ENCODE assay signal across 29 cellular contexts in genomic region chr3:162168715-162169114, GRCh38.
"Had no signal": no experiment of that assay in that cellular context is flagged by ENCODE, and none has a peak within 500 bp of the region (broad histone marks: within the 10 kb centered on the region; RNA-seq: fewer than 3 reads in every experiment).

No MANE protein-coding gene starts in this region.

- H3K27ac Mint-ChIP-seq: activated CD4-positive, alpha-beta memory T cell treated with anti-CD3 and anti-CD28 coated beads for 36 hours; activated CD4-positive, alpha-beta T cell treated with anti-CD3 and anti-CD28 coated beads for 36 hours; activated CD4-positive, alpha-beta T cell treated with anti-CD3 and anti-CD28 coated beads, Interleukin-2, amount 10 ng/mL, durations not matched to agents 24 days and 14 days; activated CD8-positive, alpha-beta memory T cell treated with anti-CD3 and anti-CD28 coated beads, Interleukin-2, amount 10 ng/mL, durations not matched to agents 7 days and 5 days; activated CD8-positive, alpha-beta T cell treated with anti-CD3 and anti-CD28 coated beads, Interleukin-2, amount 10 ng/mL, durations not matched to agents 7 days and 5 days; activated naive CD4-positive, alpha-beta T cell treated with anti-CD3 and anti-CD28 coated beads for 36 hours; activated naive CD4-positive, alpha-beta T cell treated with anti-CD3 and anti-CD28 coated beads, Interleukin-2, amount 50 U/mL, for 24 hours; activated naive CD8-positive, alpha-beta T cell treated with anti-CD3 and anti-CD28 coated beads, Interleukin-2, amount 10 ng/mL, durations not matched to agents 7 days and 5 days; activated T-helper 1 cell treated with anti-CD3 and anti-CD28 coated beads, Interleukin-12 subunit alpha, Interleukin-12 subunit beta, Interleukin-2, Interleukin-4 antibody, amounts not matched to agents 30 ng/mL and 10 ng/mL and 1 ng/mL, durations not matched to agents 14 hours and 24 hours and 36 hours; activated T-helper 2 cell treated with anti-CD3 and anti-CD28 coated beads, Interferon-gamma antibody, Interleukin-2, Interleukin-4, amounts not matched to agents 10 μg/mL and 5 μg/mL and 100 μg/mL, durations not matched to agents 14 hours and 24 hours and 36 hours had no signal

- H3K4me1 Mint-ChIP-seq: activated CD4-positive, alpha-beta T cell treated with anti-CD3 and anti-CD28 coated beads for 36 hours; activated CD4-positive, alpha-beta T cell treated with anti-CD3 and anti-CD28 coated beads, Interleukin-2, amount 10 ng/mL, durations not matched to agents 24 days and 14 days; activated CD8-positive, alpha-beta memory T cell treated with anti-CD3 and anti-CD28 coated beads, Interleukin-2, amount 10 ng/mL, durations not matched to agents 7 days and 5 days; activated naive CD4-positive, alpha-beta T cell treated with anti-CD3 and anti-CD28 coated beads, Interleukin-2, amount 50 U/mL, for 24 hours; activated naive CD8-positive, alpha-beta T cell treated with anti-CD3 and anti-CD28 coated beads, Interleukin-2, amount 10 ng/mL, durations not matched to agents 7 days and 5 days had no signal

- H3K4me3 Mint-ChIP-seq: activated CD4-positive, alpha-beta memory T cell treated with anti-CD3 and anti-CD28 coated beads for 36 hours; activated CD4-positive, alpha-beta T cell treated with anti-CD3 and anti-CD28 coated beads for 36 hours; activated CD4-positive, alpha-beta T cell treated with anti-CD3 and anti-CD28 coated beads, Interleukin-2, amount 10 ng/mL, durations not matched to agents 24 days and 14 days; activated CD8-positive, alpha-beta memory T cell treated with anti-CD3 and anti-CD28 coated beads, Interleukin-2, amount 10 ng/mL, durations not matched to agents 7 days and 5 days; activated CD8-positive, alpha-beta T cell treated with anti-CD3 and anti-CD28 coated beads, Interleukin-2, amount 10 ng/mL, durations not matched to agents 7 days and 5 days; activated naive CD4-positive, alpha-beta T cell treated with anti-CD3 and anti-CD28 coated beads for 36 hours; activated naive CD4-positive, alpha-beta T cell treated with anti-CD3 and anti-CD28 coated beads, Interleukin-2, amount 50 U/mL, for 24 hours; activated naive CD8-positive, alpha-beta T cell treated with anti-CD3 and anti-CD28 coated beads, Interleukin-2, amount 10 ng/mL, durations not matched to agents 7 days and 5 days; activated T-helper 1 cell treated with anti-CD3 and anti-CD28 coated beads, Interleukin-12 subunit alpha, Interleukin-12 subunit beta, Interleukin-2, Interleukin-4 antibody, amounts not matched to agents 30 ng/mL and 10 ng/mL and 1 ng/mL, durations not matched to agents 14 hours and 24 hours and 36 hours had no signal

- H3K27me3 Mint-ChIP-seq: activated CD4-positive, alpha-beta memory T cell treated with anti-CD3 and anti-CD28 coated beads for 36 hours; activated CD4-positive, alpha-beta T cell treated with anti-CD3 and anti-CD28 coated beads for 36 hours; activated CD4-positive, alpha-beta T cell treated with anti-CD3 and anti-CD28 coated beads, Interleukin-2, amount 10 ng/mL, durations not matched to agents 24 days and 14 days; activated CD8-positive, alpha-beta memory T cell treated with anti-CD3 and anti-CD28 coated beads, Interleukin-2, amount 10 ng/mL, durations not matched to agents 7 days and 5 days; activated naive CD4-positive, alpha-beta T cell treated with anti-CD3 and anti-CD28 coated beads, Interleukin-2, amount 50 U/mL, for 24 hours; activated naive CD8-positive, alpha-beta T cell treated with anti-CD3 and anti-CD28 coated beads, Interleukin-2, amount 10 ng/mL, durations not matched to agents 7 days and 5 days had no signal

- H3K9me3 ChIP-seq: colonic mucosa, esophagus squamous epithelium had no signal

- ATAC-seq: activated CD4-positive, alpha-beta T cell treated with anti-CD3 and anti-CD28 coated beads for 36 hours; activated CD8-positive, alpha-beta memory T cell treated with anti-CD3 and anti-CD28 coated beads, Interleukin-2, amount 10 ng/mL, durations not matched to agents 7 days and 5 days; activated CD8-positive, alpha-beta T cell treated with anti-CD3 and anti-CD28 coated beads, Interleukin-2, amount 10 ng/mL, durations not matched to agents 7 days and 5 days; foreskin keratinocyte had no signal

- DNase-seq: activated CD4-positive, alpha-beta memory T cell treated with anti-CD3 and anti-CD28 coated beads for 36 hours; activated CD4-positive, alpha-beta T cell treated with anti-CD3 and anti-CD28 coated beads for 36 hours; activated CD4-positive, alpha-beta T cell treated with anti-CD3 and anti-CD28 coated beads, Interleukin-2, amount 10 ng/mL, durations not matched to agents 24 days and 14 days; activated CD4-positive, CD25-positive, alpha-beta regulatory T cell; activated CD4-positive, CD25-positive, alpha-beta regulatory T cell treated with anti-CD3 and anti-CD28 coated beads, Interleukin-2, amount 50 U/mL, for 72 hours; activated CD8-positive, alpha-beta memory T cell treated with anti-CD3 and anti-CD28 coated beads, Interleukin-2, amount 10 ng/mL, durations not matched to agents 7 days and 5 days; activated CD8-positive, alpha-beta memory T cell treated with anti-CD3 and anti-CD28 coated beads, Interleukin-2, amount 50 U/mL, for 4 hours; activated CD8-positive, alpha-beta T cell treated with anti-CD3 and anti-CD28 coated beads, Interleukin-2, amount 10 ng/mL, durations not matched to agents 7 days and 5 days; activated effector memory CD4-positive, alpha-beta T cell treated with anti-CD3 and anti-CD28 coated beads, Interleukin-2, amount 50 U/mL, for 16 hours; activated naive CD4-positive, alpha-beta T cell treated with anti-CD3 and anti-CD28 coated beads for 36 hours; activated naive CD8-positive, alpha-beta T cell treated with anti-CD3 and anti-CD28 coated beads, Interleukin-2, amount 10 ng/mL, durations not matched to agents 7 days and 5 days; activated T-cell treated with anti-CD3 and anti-CD28 coated beads, Interleukin-2, amount 50 U/mL, for 1 hour; activated T-cell treated with anti-CD3 and anti-CD28 coated beads, Interleukin-2, amount 50 U/mL, for 48 hours; amniotic stem cell; anterior cingulate cortex; brain microvascular endothelial cell; central memory CD4-positive, alpha-beta T cell; cerebellar nuclear complex; colonic mucosa; effector CD8-positive, alpha-beta T cell; esophagus squamous epithelium; foreskin keratinocyte; head of caudate nucleus; T-helper 2 cell had no signal

- H3K9me3 Mint-ChIP-seq: activated CD4-positive, alpha-beta T cell treated with anti-CD3 and anti-CD28 coated beads, Interleukin-2, amount 10 ng/mL, durations not matched to agents 24 days and 14 days; activated naive CD8-positive, alpha-beta T cell treated with anti-CD3 and anti-CD28 coated beads, Interleukin-2, amount 10 ng/mL, durations not matched to agents 7 days and 5 days; activated T-helper 1 cell treated with anti-CD3 and anti-CD28 coated beads, Interleukin-12 subunit alpha, Interleukin-12 subunit beta, Interleukin-2, Interleukin-4 antibody, amounts not matched to agents 30 ng/mL and 10 ng/mL and 1 ng/mL, durations not matched to agents 14 hours and 24 hours and 36 hours; activated T-helper 2 cell treated with anti-CD3 and anti-CD28 coated beads, Interferon-gamma antibody, Interleukin-2, Interleukin-4, amounts not matched to agents 10 μg/mL and 5 μg/mL and 100 μg/mL, durations not matched to agents 14 hours and 24 hours and 36 hours had no signal

- H3K4me1 ChIP-seq: colonic mucosa, esophagus squamous epithelium, foreskin keratinocyte had no signal

- H3K27me3 ChIP-seq: brain microvascular endothelial cell, cardiac muscle cell, colonic mucosa, esophagus squamous epithelium, foreskin keratinocyte had no signal

- H3K4me3 ChIP-seq: cardiac muscle cell, colonic mucosa, esophagus squamous epithelium had no signal

- H3K36me3 ChIP-seq: brain microvascular endothelial cell, cardiac muscle cell, colonic mucosa, esophagus squamous epithelium had no signal

- H3K27ac ChIP-seq: brain microvascular endothelial cell, cardiac muscle cell, colonic mucosa, epithelial cell of prostate, esophagus squamous epithelium, foreskin keratinocyte had no signal

- H3K36me3 Mint-ChIP-seq: activated CD4-positive, alpha-beta memory T cell treated with anti-CD3 and anti-CD28 coated beads for 36 hours; activated CD8-positive, alpha-beta memory T cell treated with anti-CD3 and anti-CD28 coated beads, Interleukin-2, amount 10 ng/mL, durations not matched to agents 7 days and 5 days; activated naive CD4-positive, alpha-beta T cell treated with anti-CD3 and anti-CD28 coated beads, Interleukin-2, amount 50 U/mL, for 24 hours; activated naive CD8-positive, alpha-beta T cell treated with anti-CD3 and anti-CD28 coated beads, Interleukin-2, amount 10 ng/mL, durations not matched to agents 7 days and 5 days had no signal
